ENCODE assay signal across 13 cellular contexts in the genomic region with DNA sequence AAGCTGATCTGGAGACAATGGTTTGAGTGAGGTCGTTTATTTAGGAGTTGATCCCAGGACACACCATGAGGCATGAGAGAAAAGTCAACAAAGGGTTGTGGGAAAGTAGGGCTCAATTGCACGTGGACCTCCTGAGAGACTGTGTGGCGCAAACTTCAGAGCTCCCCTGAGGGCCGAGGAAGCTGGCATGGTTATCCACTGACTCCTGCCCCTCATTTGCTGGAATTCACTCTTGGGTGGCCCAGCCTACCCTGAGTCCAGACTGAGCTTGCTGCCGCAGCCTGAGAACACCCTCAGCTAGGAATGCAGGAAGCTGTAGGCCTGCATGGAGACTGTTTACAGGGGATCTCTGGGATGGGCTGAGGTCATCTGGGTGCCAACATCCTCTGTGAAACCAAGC.
"Had no signal": no experiment of that assay in that cellular context is flagged by ENCODE, and none has a peak within 500 bp of the region (broad histone marks: within the 10 kb centered on the region; RNA-seq: fewer than 3 reads in every experiment).

No MANE protein-coding gene starts in this region.

- H3K9me3 ChIP-seq: adrenal gland, mucosa of descending colon had no signal

- DNase-seq: activated CD4-positive, alpha-beta T cell treated with anti-CD3 and anti-CD28 coated beads for 1 hour; activated gamma-delta T cell; adrenal gland; effector memory CD8-positive, alpha-beta T cell; foreskin fibroblast; mucosa of descending colon; naive B cell; stimulated activated CD4-positive, alpha-beta T cell treated with anti-CD3 and anti-CD28 coated beads, Interleukin-4, amount 100 ng/mL, for 1 hour; WERI-Rb-1 had no signal

- ATAC-seq: activated naive CD4-positive, alpha-beta T cell treated with anti-CD3 and anti-CD28 coated beads, Interleukin-2, amount 50 U/mL, for 72 hours; effector memory CD8-positive, alpha-beta T cell; left lung; mucosa of descending colon had no signal

- H3K27me3 Mint-ChIP-seq: effector memory CD8-positive, alpha-beta T cell; naive B cell had no signal

- H3K36me3 Mint-ChIP-seq: activated naive CD4-positive, alpha-beta T cell treated with anti-CD3 and anti-CD28 coated beads, Interleukin-2, amount 50 U/mL, for 72 hours; naive B cell had no signal

- H3K27ac ChIP-seq: adrenal gland, epithelial cell of prostate, left lung, WERI-Rb-1 had no signal

- H3K4me3 ChIP-seq: adrenal gland, left lung, mucosa of descending colon, smooth muscle cell had no signal

- H3K27me3 ChIP-seq: adrenal gland, left lung had no signal

- H3K4me3 Mint-ChIP-seq: effector memory CD8-positive, alpha-beta T cell; naive B cell had no signal

- H3K4me1 Mint-ChIP-seq: naive B cell had no signal

- H3K36me3 ChIP-seq: adrenal gland, left lung, WERI-Rb-1 had no signal

- H3K27ac Mint-ChIP-seq: activated naive CD4-positive, alpha-beta T cell treated with anti-CD3 and anti-CD28 coated beads, Interleukin-2, amount 50 U/mL, for 72 hours; effector memory CD8-positive, alpha-beta T cell; naive B cell had no signal

- H3K4me2 ChIP-seq: smooth muscle cell had no signal

- H3K4me1 ChIP-seq: adrenal gland, left lung had no signal
